In genomic region chr12:66549050-66549389, GRCh38 we compare ENCODE assay signal across 1 cellular context.
TF ChIP-seq lines count a peak whose summit lies in the region.

No MANE protein-coding gene starts in this region.

TF ChIP-seq in H1, 55 proteins besides CTCF, POLR2A, EP300 and RAD21 (continued from another document):
- TF ChIP-seq CHD7 (IDR thresholded peaks at IDR 0.05; ENCODE audit: insufficient replicate concordance, low read length): no peak
